Comparison of ENCODE assay signal across 27 cellular contexts in genomic region chr5:109192543-109193281, GRCh38.
DNase-seq lines count a peak whose midpoint lies in the region; ATAC-seq and TF ChIP-seq lines count a peak whose summit lies in the region.
"Had no signal": no experiment of that assay in that cellular context is flagged by ENCODE, and none has a peak within 500 bp of the region (broad histone marks: within the 10 kb centered on the region; RNA-seq: fewer than 3 reads in every experiment).

No MANE protein-coding gene starts in this region.

- DNase-seq in NCI-H748 (lab: John Stamatoyannopoulos, UW; ENCODE audit: unreplicated experiment) (peak; percentile 75), endodermal cell (no peak), transverse colon (no peak), NCI-H345 (lab: John Stamatoyannopoulos, UW) (no peak), HUDEP-2 (lab: John Stamatoyannopoulos, UW; ENCODE audit: unreplicated experiment in 76 of 76) (no peak), PC-3 (no peak)
- DNase-seq: activated B cell treated with CpG ODN at 0.5 μM for 24 hours; activated CD4-positive, alpha-beta T cell treated with anti-CD3 and anti-CD28 coated beads, Interleukin-2, amount 50 U/mL, for 1 hour; activated gamma-delta T cell treated with Interleukin-2 at 50 U/mL for 16 hours; activated T-cell treated with anti-CD3 and anti-CD28 coated beads, Interleukin-2, amount 50 U/mL, for 4 hours; DMS53; effector memory CD4-positive, alpha-beta T cell; erythroblast; H7; left lung; NCI-H1694 treated with DMSO at 0.1 percent for 48 hours; NCI-H526 treated with DMSO at 0.1 percent for 48 hours; posterior cingulate gyrus; SIG-M5; stimulated activated CD8-positive, alpha-beta memory T cell treated with anti-CD3 and anti-CD28 coated beads, Interleukin-4, amount 100 ng/mL, for 48 hours had no signal

- no peak overlapping the region for H3K4me3 Mint-ChIP-seq in endodermal cell
- H3K4me3 Mint-ChIP-seq: activated B cell treated with CpG ODN at 0.5 μM for 24 hours; activated T-cell treated with anti-CD3 and anti-CD28 coated beads, Interleukin-2, amount 50 U/mL, for 4 hours; IgD-negative memory B cell; stimulated activated naive CD8-positive, alpha-beta T cell treated with anti-CD3 and anti-CD28 coated beads, Interleukin-15, Interleukin-2, amounts not matched to agents 100 ng/mL and 50 ng/mL, for 24 hours had no signal

- H3K27me3 ChIP-seq in HUES64 (ENCODE audit: insufficient read depth, low read length) (no peaks in the 10 kb centered on the region), endodermal cell (ENCODE audit: control insufficient read depth, insufficient read depth, low read length, poor library complexity, severe bottlenecking) (no peaks in the 10 kb centered on the region), transverse colon (no peaks in the 10 kb centered on the region), PC-3 (ENCODE audit: low read length) (no peaks in the 10 kb centered on the region)
- H3K27me3 ChIP-seq: cardiac muscle cell, left lung, right atrium auricular region had no signal

- no peaks in the 10 kb centered on the region for H3F3A ChIP-seq in PC-3 (ENCODE audit: low read length, unreplicated experiment)

- no peak for TF ChIP-seq POLR2A in transverse colon (IDR thresholded peaks at IDR 0.05)

- H3K9me3 Mint-ChIP-seq in endodermal cell = no peaks in the 10 kb centered on the region
- H3K9me3 Mint-ChIP-seq: activated B cell treated with CpG ODN at 0.5 μM for 24 hours; activated T-cell treated with anti-CD3 and anti-CD28 coated beads, Interleukin-2, amount 50 U/mL, for 4 hours; IgD-negative memory B cell; stimulated activated naive CD8-positive, alpha-beta T cell treated with anti-CD3 and anti-CD28 coated beads, Interleukin-15, Interleukin-2, amounts not matched to agents 100 ng/mL and 50 ng/mL, for 24 hours had no signal

- peaks cover 29% of the 10 kb centered on the region for H3K4me1 Mint-ChIP-seq in endodermal cell

- H3K9me3 ChIP-seq in HUES64 (ENCODE audit: insufficient read depth, low read depth, low read length) = no peaks in the 10 kb centered on the region
- no peaks in the 10 kb centered on the region for H3K9me3 ChIP-seq in endodermal cell (ENCODE audit: control insufficient read depth, low read length)
- H3K9me3 ChIP-seq in transverse colon = no peaks in the 10 kb centered on the region
- H3K9me3 ChIP-seq in PC-3 (ENCODE audit: low read length) = no peaks in the 10 kb centered on the region
- H3K9me3 ChIP-seq: left lung, right atrium auricular region, thoracic aorta had no signal

- BruUV-seq in PC-3 (replicated peaks; lab: Mats Ljungman, UMichigan) = no TSS peak

- intact Hi-C loops in transverse colon (cut with DNase I; ENCODE audit: low total_unique reads) = no loop called here
- intact Hi-C loops in PC-3 (cut with micrococcal nuclease) = loop anchor here (5.0 kb wide), 1 partner anchor 135 kb away; no protein-coding TSS in a partner anchor

- H3K27ac Mint-ChIP-seq in endodermal cell = peak overlapping the region; percentile 8
- H3K27ac Mint-ChIP-seq: activated B cell treated with CpG ODN at 0.5 μM for 24 hours; IgD-negative memory B cell; stimulated activated naive CD8-positive, alpha-beta T cell treated with anti-CD3 and anti-CD28 coated beads, Interleukin-15, Interleukin-2, amounts not matched to agents 100 ng/mL and 50 ng/mL, for 24 hours had no signal

- CTCF ChIA-PET in PC-3 (lab: Charles Lee) = no interaction called here

- no peak for ATAC-seq in PC-3
- ATAC-seq: activated T-cell treated with anti-CD3 and anti-CD28 coated beads, Interleukin-2, amount 50 U/mL, for 4 hours had no signal

- H3K79me2 ChIP-seq in PC-3 (ENCODE audit: low read length) = no peaks in the 10 kb centered on the region

- peaks cover 3% of the 10 kb centered on the region for H3K36me3 Mint-ChIP-seq in endodermal cell (ENCODE audit: low read depth)
- H3K36me3 Mint-ChIP-seq: IgD-negative memory B cell had no signal

- 64% methylated on average over 6 of the region's 6 CpGs for WGBS in HUES64
- WGBS in endodermal cell (ENCODE audit: insufficient coverage in 1 of 2, insufficient read length in 1 of 2), 2 experiments = 74 to 77% methylated on average over 6 of the region's 6 CpGs
- WGBS in transverse colon (ENCODE audit: low coverage in 1 of 2), 2 donors = 51 to 60% methylated on average over 5 to 6 of the region's 6 CpGs

- TF ChIP-seq CTCF in endodermal cell (conservative IDR thresholded peaks at IDR 0.05) = no peak
- TF ChIP-seq CTCF in transverse colon (IDR thresholded peaks at IDR 0.05) = no peak
- TF ChIP-seq CTCF in PC-3 (conservative IDR thresholded peaks at IDR 0.05; ENCODE audit: low read depth, low read length) = no peak

- H3K4me3 ChIP-seq in HUES64 (ENCODE audit: low read length) = no peak overlapping the region
- H3K4me3 ChIP-seq in endodermal cell (ENCODE audit: low read length) = no peak overlapping the region
- no peak overlapping the region for H3K4me3 ChIP-seq in transverse colon
- H3K4me3 ChIP-seq in PC-3 (ENCODE audit: low read length) = no peak overlapping the region
- H3K4me3 ChIP-seq: cardiac muscle cell, left lung, right atrium auricular region, thoracic aorta had no signal

- H3K27ac ChIP-seq in HUES64 (ENCODE audit: low read depth, low read length) (peak overlapping the region; percentile 47), endodermal cell (ENCODE audit: low read depth, low read length) (no peak overlapping the region), transverse colon (peak overlapping the region; percentile 32 to 71 (median 64)), PC-3 (ENCODE audit: low read length) (no peak overlapping the region)
- H3K27ac ChIP-seq: cardiac muscle cell, HL-60, left lung, right atrium auricular region, thoracic aorta had no signal

- H3K36me3 ChIP-seq in HUES64 (ENCODE audit: insufficient read depth, low read length) (peaks cover under 1% of the 10 kb centered on the region; the same call in 1 of the 2 replicates), endodermal cell (ENCODE audit: control insufficient read depth, insufficient read depth, low read length) (no peaks in the 10 kb centered on the region), transverse colon (peaks cover 0 to 2% (median 0%) of the 10 kb centered on the region in 4 donors), PC-3 (ENCODE audit: low read depth, low read length) (no peaks in the 10 kb centered on the region)

- H3K9me2 ChIP-seq in PC-3 (replicated peaks; ENCODE audit: low read length) = no peaks in the 10 kb centered on the region

- H3K4me2 ChIP-seq in PC-3 (ENCODE audit: low read length) = no peak overlapping the region

- POLR2A ChIA-PET in PC-3 (lab: Charles Lee; ENCODE audit: unreplicated experiment) = interaction anchor here (0.7 kb wide), 2 partner anchors 11 to 516 kb away, joined by 3 to 4 read pairs; no protein-coding TSS in a partner anchor

- H4K20me1 ChIP-seq in PC-3 (ENCODE audit: low read length) = no peaks in the 10 kb centered on the region

- H3K4me1 ChIP-seq in HUES64 (ENCODE audit: insufficient read depth, low read length) (peaks cover 56% of the 10 kb centered on the region), endodermal cell (ENCODE audit: control insufficient read depth, insufficient read depth, low read length) (peaks cover 13% of the 10 kb centered on the region), transverse colon (peaks cover 0 to 39% (median 22%) of the 10 kb centered on the region in 4 donors), PC-3 (ENCODE audit: insufficient read depth, low read length) (peaks cover 23% of the 10 kb centered on the region)

- H3K9ac ChIP-seq in HUES64 (ENCODE audit: low read depth, low read length) = no peak overlapping the region
- H3K9ac ChIP-seq in endodermal cell (ENCODE audit: extremely low read depth, low read length, poor library complexity, severe bottlenecking) = no peak overlapping the region
- no peak overlapping the region for H3K9ac ChIP-seq in PC-3 (ENCODE audit: low read length)

- H2AFZ ChIP-seq in PC-3 (ENCODE audit: low read length) = no peak overlapping the region

- no peak for TF ChIP-seq EP300 in transverse colon (IDR thresholded peaks at IDR 0.05; ENCODE audit: low read depth)

- in situ Hi-C loops in transverse colon (cut with MboI; ENCODE audit: low pct_ligation_motif_present in 1 of 4, low pct_unique_long_range_greater_than_20kb in 1 of 4, low sequenced_read_pairs in 3 of 4) = no loop called here

- H3K27me3 Mint-ChIP-seq in endodermal cell (ENCODE audit: insufficient read depth) = no peaks in the 10 kb centered on the region
- H3K27me3 Mint-ChIP-seq: activated B cell treated with CpG ODN at 0.5 μM for 24 hours; IgD-negative memory B cell; stimulated activated naive CD8-positive, alpha-beta T cell treated with anti-CD3 and anti-CD28 coated beads, Interleukin-15, Interleukin-2, amounts not matched to agents 100 ng/mL and 50 ng/mL, for 24 hours had no signal

Comparison
In these comparisons a context has a peak if more than half of its experiments do, and no peak if none do; other contexts are left out.
1. H3K27ac ChIP-seq: peak in HUES64 (single experiment) and transverse colon (4 of 4); none in endodermal cell (single experiment) and PC-3 (single experiment).